Comparison of ENCODE assay signal across 8 cellular contexts in the genomic region with DNA sequence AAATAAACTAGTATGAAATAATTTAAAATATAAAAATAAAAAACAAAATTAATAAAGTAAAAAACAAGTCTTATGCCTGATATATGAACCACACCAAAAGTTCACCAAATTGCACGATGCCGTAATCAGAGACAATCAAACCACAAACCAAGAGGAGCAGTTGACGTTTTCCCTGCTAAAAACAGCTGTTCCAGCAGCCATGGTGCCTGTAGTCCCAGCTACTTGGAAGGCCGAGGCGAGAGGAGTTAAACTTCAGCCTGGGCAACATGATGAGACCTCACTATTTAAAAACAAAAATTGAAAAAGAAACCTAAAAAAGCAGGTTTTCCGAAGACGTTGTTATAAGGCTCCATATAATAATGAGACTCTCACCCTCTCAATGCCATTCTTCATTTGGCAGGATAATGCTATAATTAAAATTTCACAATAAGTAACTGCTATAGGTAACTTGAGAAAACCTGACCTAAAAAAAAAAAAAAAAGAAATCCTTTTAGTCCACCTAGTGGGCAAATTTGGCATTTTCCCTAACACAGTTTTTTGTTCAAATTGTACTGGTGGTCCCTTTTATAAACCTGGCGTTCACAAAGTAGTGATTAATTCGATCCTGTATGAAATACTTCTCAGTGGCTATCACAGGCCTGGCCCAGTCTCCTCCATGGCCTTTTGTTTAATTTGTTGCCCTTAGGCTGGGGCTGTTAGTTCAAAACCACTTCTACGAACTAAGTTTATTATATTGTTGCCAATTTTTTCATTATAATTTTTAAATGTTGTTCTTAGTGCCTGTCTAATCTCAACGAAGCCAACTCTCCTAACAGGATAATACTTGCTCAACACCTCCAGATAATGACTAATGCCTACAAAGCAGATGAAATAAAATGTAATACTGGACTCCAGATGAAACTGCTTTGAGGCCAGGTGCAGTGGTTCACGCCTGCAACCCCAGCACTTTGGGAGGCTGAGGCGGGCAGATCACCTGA.
A peak's percentile ranks its signal among the peaks of the same experiment; 100 is the strongest.
DNase-seq lines count a peak whose midpoint lies in the region; ATAC-seq and TF ChIP-seq lines count a peak whose summit lies in the region.

No MANE protein-coding gene starts in this region.

- H3K4me1 Mint-ChIP-seq in CD8-positive, alpha-beta T cell (ENCODE audit: low read depth): peaks cover 11% of the 10 kb centered on the region

- POLR2A ChIA-PET in CD8-positive, alpha-beta T cell (lab: Charles Lee): no interaction called here

- H3K36me3 ChIP-seq in CD8-positive, alpha-beta T cell (ENCODE audit: insufficient read depth, low read length): no peaks in the 10 kb centered on the region
- H3K36me3 ChIP-seq in stomach: no peaks in the 10 kb centered on the region

- no peaks in the 10 kb centered on the region for H3K9me3 ChIP-seq in CD8-positive, alpha-beta T cell (ENCODE audit: low read length)
- H3K9me3 ChIP-seq in stomach: no peaks in the 10 kb centered on the region

- ATAC-seq in CD8-positive, alpha-beta T cell: no peak
- ATAC-seq in HG03135 (IDR thresholded peaks at IDR 0.05; ENCODE audit: unreplicated experiment): no peak
- ATAC-seq in GM21447 (IDR thresholded peaks at IDR 0.05; ENCODE audit: unreplicated experiment): no peak

- CTCF ChIA-PET in CD8-positive, alpha-beta T cell (lab: Charles Lee): interaction anchor here (0.6 to 6.3 kb wide), 4 partner anchors 80 to 174 kb away, joined by 3 to 36 read pairs (median 4); no protein-coding TSS in a partner anchor

- no peak for TF ChIP-seq EP300 in stomach (IDR thresholded peaks at IDR 0.05)

- 42 to 47% (median 45%) methylated on average over 13 of the region's 13 CpGs for WGBS in stomach, 5 donors

- peaks cover 48% of the 10 kb centered on the region for H3K27me3 Mint-ChIP-seq in CD8-positive, alpha-beta T cell (ENCODE audit: low read depth)

- intact Hi-C loops in CD8-positive, alpha-beta T cell (cut with DNase I, micrococcal nuclease): loop anchor here (1.0 to 10.0 kb wide), 4 partner anchors 80 to 493 kb away; no protein-coding TSS in a partner anchor
- intact Hi-C loops in stomach (cut with DNase I; ENCODE audit: low total_unique reads): loop anchor here (10.0 kb wide), 1 partner anchor 99 kb away; no protein-coding TSS in a partner anchor

- peak; percentile 72 for TF ChIP-seq CTCF in CD8-positive, alpha-beta T cell (IDR thresholded peaks at IDR 0.05)
- peak in 5 of 7 experiments; percentile 40 to 79 (median 63) for TF ChIP-seq CTCF in stomach (IDR thresholded peaks at IDR 0.05)

- peaks cover 6% of the 10 kb centered on the region for H3K4me1 ChIP-seq in CD8-positive, alpha-beta T cell (ENCODE audit: insufficient read depth, low read length)
- peaks cover 10 to 34% (median 21%) of the 10 kb centered on the region in 4 donors for H3K4me1 ChIP-seq in stomach

- no peak overlapping the region for H3K27ac ChIP-seq in CD8-positive, alpha-beta T cell (ENCODE audit: low read depth, low read length)
- peak overlapping the region in 2 of 5 donors; percentile 8 to 19 for H3K27ac ChIP-seq in stomach

- DNase-seq in CD8-positive, alpha-beta T cell: no peak
- DNase-seq in HS-27A (ENCODE audit: low read depth): peak; percentile 34
- DNase-seq in RPMI7951 (ENCODE audit: low read depth): peak; percentile 32
- peak; percentile 55 for DNase-seq in fibroblast of peridontal ligament (ENCODE audit: extremely low read depth)
- no peak for DNase-seq in stomach
- no peak for DNase-seq in activated CD8-positive, alpha-beta memory T cell treated with anti-CD3 and anti-CD28 coated beads for 24 hours

- no peak overlapping the region for H3K4me3 Mint-ChIP-seq in CD8-positive, alpha-beta T cell

- peaks cover 4% of the 10 kb centered on the region for H3K27me3 ChIP-seq in CD8-positive, alpha-beta T cell (ENCODE audit: insufficient read depth, low read length)
- H3K27me3 ChIP-seq in stomach: peaks cover 0 to 42% (median 11%) of the 10 kb centered on the region in 3 donors

- no peak for TF ChIP-seq POLR2A in stomach (IDR thresholded peaks at IDR 0.05)

- no peak overlapping the region for H3K4me3 ChIP-seq in CD8-positive, alpha-beta T cell (ENCODE audit: low read depth, low read length)
- H3K4me3 ChIP-seq in stomach: no peak overlapping the region

- no peak overlapping the region for H3K27ac Mint-ChIP-seq in CD8-positive, alpha-beta T cell

- no peaks in the 10 kb centered on the region for H3K9me3 Mint-ChIP-seq in CD8-positive, alpha-beta T cell

- H3K36me3 Mint-ChIP-seq in CD8-positive, alpha-beta T cell: no peaks in the 10 kb centered on the region

Comparison
In these comparisons a context has a peak if more than half of its experiments do, and no peak if none do; other contexts are left out.
1. DNase-seq: peak in HS-27A (single experiment), RPMI7951 (single experiment) and fibroblast of peridontal ligament (single experiment); none in CD8-positive, alpha-beta T cell (0 of 7), stomach (single experiment) and activated CD8-positive, alpha-beta memory T cell treated with anti-CD3 and anti-CD28 coated beads for 24 hours (single experiment).